ENCODE assay signal across 1 cellular context in the genomic region with DNA sequence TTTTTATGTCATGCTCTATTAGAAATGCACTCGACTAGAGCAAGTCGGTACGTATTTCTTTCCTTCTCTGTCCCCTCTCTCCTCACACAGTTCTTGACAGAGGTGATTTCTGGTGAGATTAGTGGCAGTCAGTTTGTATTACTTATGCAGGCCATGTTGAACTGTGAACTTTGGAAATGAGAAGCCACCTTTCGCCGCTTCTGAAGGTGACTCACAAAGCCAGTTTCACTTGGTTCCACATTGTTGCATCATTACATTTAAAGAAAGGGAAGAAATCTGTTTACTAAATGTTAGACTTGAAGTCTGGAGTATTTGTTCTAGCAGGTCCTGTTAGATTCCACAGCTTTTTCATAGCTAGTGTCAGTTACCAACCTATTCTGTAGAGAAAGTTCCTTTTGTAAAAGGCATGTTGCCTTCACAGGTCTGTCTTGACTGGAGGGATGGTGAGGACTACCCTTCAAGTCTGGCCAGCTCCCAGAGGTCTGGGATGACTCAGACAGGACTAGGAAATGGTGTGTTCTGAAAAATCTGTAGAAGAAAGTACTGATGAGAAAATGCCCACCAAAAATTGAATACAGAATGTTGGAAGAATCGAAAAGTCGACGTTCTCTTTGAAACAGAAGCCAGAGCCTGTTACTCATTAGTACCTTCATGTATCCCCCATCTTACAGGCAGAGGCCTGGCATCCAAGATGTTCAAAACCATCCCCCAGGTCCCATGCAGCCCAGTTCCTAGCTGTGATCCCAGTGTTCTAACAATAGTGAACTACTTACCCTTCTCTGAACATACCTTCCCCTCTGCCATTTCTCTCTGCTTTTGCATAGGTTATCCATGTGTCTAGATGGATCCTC.
TF ChIP-seq lines count a peak whose summit lies in the region.

No MANE protein-coding gene starts in this region.

TF ChIP-seq in HCT116, 20 proteins besides CTCF, POLR2A, EP300 and RAD21 (continued from another document):
- TF ChIP-seq ZFX (IDR thresholded peaks at IDR 0.05), result no peak
- TF ChIP-seq, protein P1, sequence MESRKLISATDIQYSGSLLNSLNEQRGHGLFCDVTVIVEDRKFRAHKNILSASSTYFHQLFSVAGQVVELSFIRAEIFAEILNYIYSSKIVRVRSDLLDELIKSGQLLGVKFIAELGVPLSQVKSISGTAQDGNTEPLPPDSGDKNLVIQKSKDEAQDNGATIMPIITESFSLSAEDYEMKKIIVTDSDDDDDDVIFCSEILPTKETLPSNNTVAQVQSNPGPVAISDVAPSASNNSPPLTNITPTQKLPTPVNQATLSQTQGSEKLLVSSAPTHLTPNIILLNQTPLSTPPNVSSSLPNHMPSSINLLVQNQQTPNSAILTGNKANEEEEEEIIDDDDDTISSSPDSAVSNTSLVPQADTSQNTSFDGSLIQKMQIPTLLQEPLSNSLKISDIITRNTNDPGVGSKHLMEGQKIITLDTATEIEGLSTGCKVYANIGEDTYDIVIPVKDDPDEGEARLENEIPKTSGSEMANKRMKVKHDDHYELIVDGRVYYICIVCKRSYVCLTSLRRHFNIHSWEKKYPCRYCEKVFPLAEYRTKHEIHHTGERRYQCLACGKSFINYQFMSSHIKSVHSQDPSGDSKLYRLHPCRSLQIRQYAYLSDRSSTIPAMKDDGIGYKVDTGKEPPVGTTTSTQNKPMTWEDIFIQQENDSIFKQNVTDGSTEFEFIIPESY (IDR thresholded peaks at IDR 0.05; ENCODE audit: extremely low read depth, insufficient replicate concordance, low read length), result no peak
